Comparison of ENCODE assay signal across 7 cellular contexts in the genomic region with DNA sequence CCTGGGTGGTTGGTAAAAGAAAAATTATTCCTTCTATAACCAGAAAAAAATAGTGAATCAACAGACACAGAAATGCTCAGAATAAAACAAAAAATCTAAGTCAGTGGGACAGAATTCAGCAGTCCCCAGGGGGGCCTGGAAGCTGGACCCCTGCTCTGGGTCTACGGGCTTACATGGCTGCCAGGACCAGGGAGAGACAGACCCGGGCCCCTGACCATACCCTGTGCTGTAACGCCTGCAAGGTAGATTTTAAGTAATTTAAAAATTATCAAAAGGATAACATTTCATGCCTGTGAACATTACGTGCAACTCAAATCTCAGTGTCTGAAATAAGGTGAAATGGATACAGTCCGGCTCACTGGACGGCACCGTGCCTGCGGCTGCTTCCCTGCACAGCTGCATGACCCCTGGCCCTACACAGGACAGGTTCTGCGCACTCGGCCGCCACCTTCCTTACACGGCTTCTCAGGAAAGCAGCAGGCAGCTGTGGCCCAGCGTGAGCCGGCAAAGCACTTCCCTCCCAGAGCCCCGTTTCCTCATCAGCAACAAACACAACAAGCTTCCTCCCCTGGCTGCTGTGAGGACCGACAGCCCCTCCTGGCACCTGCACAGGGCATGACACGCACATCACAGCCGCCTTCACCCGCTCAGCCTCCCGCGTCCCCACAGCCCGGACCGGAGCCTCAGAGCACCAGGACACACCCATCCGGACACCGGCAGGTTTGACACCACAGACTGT. TPM values are rescaled to one million over a fixed set of nuclear protein-coding genes. Genes with fewer than 3 reads are reported as not detected.
DNase-seq lines count a peak whose midpoint lies in the region; ATAC-seq and TF ChIP-seq lines count a peak whose summit lies in the region.

No MANE protein-coding gene starts in this region.

- H3K27ac ChIP-seq in foreskin keratinocyte = no peak overlapping the region

- DNase-seq in NCI-H1092 treated with DMSO at 0.1 percent for 48 hours (lab: John Stamatoyannopoulos, UW) = peak; percentile 10
- peak; percentile 83 for DNase-seq in activated CD8-positive, alpha-beta memory T cell treated with anti-CD3 and anti-CD28 coated beads, Interleukin-2, amount 50 U/mL, for 48 hours
- no peak for DNase-seq in foreskin keratinocyte
- DNase-seq in stimulated activated CD4-positive, alpha-beta T cell treated with anti-CD3 and anti-CD28 coated beads, Interleukin-12 subunit alpha, Interleukin-12 subunit beta, amount 100 ng/mL, for 4 hours = peak; percentile 50
- no peak for DNase-seq in HPDE6-E6E7 (ENCODE audit: extremely low spot score)

- ATAC-seq in GM21390 (IDR thresholded peaks at IDR 0.05; ENCODE audit: unreplicated experiment) = peak; percentile 74
- no peak for ATAC-seq in foreskin keratinocyte
- no peak for ATAC-seq in GM19397 (IDR thresholded peaks at IDR 0.05; ENCODE audit: unreplicated experiment)

- H3K4me1 ChIP-seq in foreskin keratinocyte = peaks cover 3% of the 10 kb centered on the region

- peak; percentile 18 for TF ChIP-seq CTCF in foreskin keratinocyte (conservative IDR thresholded peaks at IDR 0.05)

- no peaks in the 10 kb centered on the region for H3K27me3 ChIP-seq in foreskin keratinocyte

RNA-seq across cellular contexts. Expression of a gene that starts 22.2 kb away (rescaled TPM):
- total RNA-seq in foreskin keratinocyte = 7.7 and 9.2 TPM in 2 replicates
- polyA plus RNA-seq in foreskin keratinocyte = 4.1 and 4.8 TPM in 2 replicates

Comparison
In these comparisons a context has a peak if more than half of its experiments do, and no peak if none do; other contexts are left out.
1. DNase-seq: peak in NCI-H1092 treated with DMSO at 0.1 percent for 48 hours (single experiment), activated CD8-positive, alpha-beta memory T cell treated with anti-CD3 and anti-CD28 coated beads, Interleukin-2, amount 50 U/mL, for 48 hours (single experiment) and stimulated activated CD4-positive, alpha-beta T cell treated with anti-CD3 and anti-CD28 coated beads, Interleukin-12 subunit alpha, Interleukin-12 subunit beta, amount 100 ng/mL, for 4 hours (single experiment); none in foreskin keratinocyte (0 of 2) and HPDE6-E6E7 (single experiment).